1 cellular context compared by ENCODE assay signal in genomic region chr16:67561824-67562525, GRCh38.
TF ChIP-seq lines count a peak whose summit lies in the region.

No MANE protein-coding gene starts in this region.

TF ChIP-seq in K562, 482 proteins besides CTCF, POLR2A, EP300 and RAD21 (continued from another document and continues in another):
- TF ChIP-seq ATF2 (CRISPR knock-in tag; IDR thresholded peaks at IDR 0.05) (no peak), GATAD2A (IDR thresholded peaks at IDR 0.05) (0 out of 2 replicates have a peak, but pooled peaks have one; percentile 56), E2F3 (CRISPR knock-in tag; IDR thresholded peaks at IDR 0.05) (peak; percentile 28; the same call in 1 of the 2 replicates), TAF15 (IDR thresholded peaks at IDR 0.05; ENCODE audit: low read depth, low read length) (no peak), MECOM (CRISPR knock-in tag; IDR thresholded peaks at IDR 0.05) (no peak), SRSF9 (IDR thresholded peaks at IDR 0.05; ENCODE audit: borderline replicate concordance, low read depth, low read length) (no peak), ATF1 (CRISPR knock-in tag; IDR thresholded peaks at IDR 0.05) (peak; percentile 91), ATF1 (tag; IDR thresholded peaks at IDR 0.05) (peak; percentile 97), ELF1 (tag; IDR thresholded peaks at IDR 0.05) (peak; percentile 82), BHLHE40 (IDR thresholded peaks at IDR 0.05; ENCODE audit: low read length) (peak; percentile 84), CHAMP1 (IDR thresholded peaks at IDR 0.05) (no peak), MBD2 (IDR thresholded peaks at IDR 0.05; ENCODE audit: borderline replicate concordance, low read depth) (0 out of 2 replicates have a peak, but pooled peaks have one; percentile 46), SIX5 (IDR thresholded peaks at IDR 0.05; ENCODE audit: borderline replicate concordance in 1 of 2, insufficient read depth in 1 of 2, low read depth in 1 of 2, low read length in 2 of 2) (peak; percentile 9 to 28; a peak in 2 of 4 replicates), ATF3 (IDR thresholded peaks at IDR 0.05) (no peak), ATF3 (CRISPR knock-in tag; conservative IDR thresholded peaks at IDR 0.05) (0 out of 2 replicates have a peak, but pooled peaks have one; percentile 51), PTRF (tag; IDR thresholded peaks at IDR 0.05) (no peak), KLF1 (tag; IDR thresholded peaks at IDR 0.05) (peak; percentile 74; the same call in 1 of the 2 replicates), L3MBTL2 (IDR thresholded peaks at IDR 0.05) (peak; percentile 74), EGR1 (conservative IDR thresholded peaks at IDR 0.05) (peak; percentile 48), ZBTB5 (IDR thresholded peaks at IDR 0.05) (no peak), E2F6 (IDR thresholded peaks at IDR 0.05; ENCODE audit: borderline replicate concordance in 1 of 2, extremely low read depth in 1 of 2, insufficient read depth in 1 of 2, insufficient read length in 1 of 2, low read depth in 1 of 2, low read length in 1 of 2, poor library complexity in 1 of 2, severe bottlenecking in 1 of 2) (peak; percentile 89 to 97), FOXA3 (CRISPR knock-in tag; conservative IDR thresholded peaks at IDR 0.05 in 1 of 2, IDR thresholded peaks at IDR 0.05 in 1 of 2) (no peak), SLC30A9 (CRISPR knock-in tag; IDR thresholded peaks at IDR 0.05) (no peak), ZNF707 (CRISPR knock-in tag; conservative IDR thresholded peaks at IDR 0.05) (no peak), CREBBP (IDR thresholded peaks at IDR 0.05; ENCODE audit: low read depth, low read length) (no peak), MAX (CRISPR knock-in tag; IDR thresholded peaks at IDR 0.05) (peak; percentile 83), CREB1 (IDR thresholded peaks at IDR 0.05) (peak; percentile 99), CREB1 (CRISPR knock-in tag; IDR thresholded peaks at IDR 0.05) (peak; percentile 97), RBBP5 (IDR thresholded peaks at IDR 0.05; ENCODE audit: borderline replicate concordance, insufficient read depth, low read length, poor library complexity, severe bottlenecking) (peak; percentile 38), TBL1XR1 (IDR thresholded peaks at IDR 0.05; ENCODE audit: low read length in 2 of 2) (peak in 1 of 2 experiments; percentile 91; a peak in 2 of 4 replicates), GMEB1 (CRISPR knock-in tag; IDR thresholded peaks at IDR 0.05) (peak; percentile 98), KDM5B (IDR thresholded peaks at IDR 0.05; ENCODE audit: insufficient replicate concordance, low read depth, low read length) (peak; percentile 77), SMARCA4 (IDR thresholded peaks at IDR 0.05) (0 out of 2 replicates have a peak, but pooled peaks have one; percentile 43), ETV5 (CRISPR knock-in tag; IDR thresholded peaks at IDR 0.05; ENCODE audit: low read depth) (peak; percentile 48; the same call in 1 of the 2 replicates), ZNF143 (CRISPR knock-in tag; IDR thresholded peaks at IDR 0.05) (peak; percentile 77), MNT (conservative IDR thresholded peaks at IDR 0.05) (peak in 1 of 2 experiments; percentile 75; a peak in 2 of 4 replicates), MAZ (CRISPR knock-in tag; conservative IDR thresholded peaks at IDR 0.05 in 1 of 2, IDR thresholded peaks at IDR 0.05 in 1 of 2) (peak; percentile 97), ETS1 (conservative IDR thresholded peaks at IDR 0.05; ENCODE audit: control insufficient read depth, low read depth, low read length) (peak; percentile 26; the same call in 1 of the 2 replicates), RFX5 (IDR thresholded peaks at IDR 0.05; ENCODE audit: low read depth, low read length) (no peak), ELK3 (CRISPR knock-in tag; IDR thresholded peaks at IDR 0.05) (no peak), HOMEZ (CRISPR knock-in tag; IDR thresholded peaks at IDR 0.05) (no peak), TFAP4 (CRISPR knock-in tag; IDR thresholded peaks at IDR 0.05; ENCODE audit: borderline replicate concordance) (peak; percentile 92), POLR2AphosphoS5 (IDR thresholded peaks at IDR 0.05; ENCODE audit: control insufficient read depth, insufficient read depth, low read depth, low read length) (peak; percentile 75), TAF7 (tag; IDR thresholded peaks at IDR 0.05) (no peak), CCNT2 (IDR thresholded peaks at IDR 0.05; ENCODE audit: borderline replicate concordance, extremely low read depth, insufficient read length, low read depth, low read length) (peak; percentile 97), SMAD4 (CRISPR knock-in tag; conservative IDR thresholded peaks at IDR 0.05) (peak; percentile 9; the same call in 1 of the 2 replicates), HCFC1 (IDR thresholded peaks at IDR 0.05; ENCODE audit: low read depth, low read length) (peak; percentile 85), PML (IDR thresholded peaks at IDR 0.05; ENCODE audit: low read length) (peak; percentile 54; the same call in 1 of the 2 replicates), ATF7 (IDR thresholded peaks at IDR 0.05) (peak; percentile 91), STAT5A (IDR thresholded peaks at IDR 0.05; ENCODE audit: borderline replicate concordance, low read length) (no peak), MTA1 (IDR thresholded peaks at IDR 0.05; ENCODE audit: borderline replicate concordance) (peak; percentile 90)
